ENCODE assay signal across 18 cellular contexts in genomic region chr10:110061687-110062086, GRCh38. TPM values are rescaled to one million over a fixed set of nuclear protein-coding genes. Genes with fewer than 3 reads are reported as not detected.
A peak's percentile ranks its signal among the peaks of the same experiment; 100 is the strongest.
DNase-seq lines count a peak whose midpoint lies in the region; ATAC-seq lines count a peak whose summit lies in the region.
"Had no signal": no experiment of that assay in that cellular context is flagged by ENCODE, and none has a peak within 500 bp of the region (broad histone marks: within the 10 kb centered on the region; RNA-seq: fewer than 3 reads in every experiment).

No MANE protein-coding gene starts in this region.

- H3K4me3 ChIP-seq in CD4-positive, alpha-beta memory T cell (ENCODE audit: low read length in 2 of 2): no peak overlapping the region
- H3K4me3 ChIP-seq: A549, K562 had no signal

- no peaks in the 10 kb centered on the region for H3K27me3 Mint-ChIP-seq in activated naive CD4-positive, alpha-beta T cell treated with anti-CD3 and anti-CD28 coated beads for 36 hours (ENCODE audit: low read depth)
- H3K27me3 Mint-ChIP-seq in activated naive CD4-positive, alpha-beta T cell treated with anti-CD3 and anti-CD28 coated beads, Interleukin-2, amount 10 ng/mL, durations not matched to agents 7 days and 5 days: no peaks in the 10 kb centered on the region
- H3K27me3 Mint-ChIP-seq in CD4-positive, alpha-beta memory T cell: no peaks in the 10 kb centered on the region
- H3K27me3 Mint-ChIP-seq in activated CD4-positive, alpha-beta memory T cell treated with anti-CD3 and anti-CD28 coated beads for 36 hours: no peaks in the 10 kb centered on the region
- no peaks in the 10 kb centered on the region for H3K27me3 Mint-ChIP-seq in naive thymus-derived CD8-positive, alpha-beta T cell

- H3K4me3 Mint-ChIP-seq in activated naive CD4-positive, alpha-beta T cell treated with anti-CD3 and anti-CD28 coated beads for 36 hours: no peak overlapping the region
- H3K4me3 Mint-ChIP-seq in activated naive CD4-positive, alpha-beta T cell treated with anti-CD3 and anti-CD28 coated beads, Interleukin-2, amount 10 ng/mL, durations not matched to agents 7 days and 5 days: no peak overlapping the region
- peak overlapping the region in 7 of 8 donors; percentile 21 to 71 (median 43) for H3K4me3 Mint-ChIP-seq in CD4-positive, alpha-beta memory T cell
- no peak overlapping the region for H3K4me3 Mint-ChIP-seq in activated CD4-positive, alpha-beta memory T cell treated with anti-CD3 and anti-CD28 coated beads for 36 hours
- H3K4me3 Mint-ChIP-seq in naive thymus-derived CD8-positive, alpha-beta T cell: peak overlapping the region in 1 of 10 donors; percentile 22
- H3K4me3 Mint-ChIP-seq: H9 had no signal

- intact Hi-C loops in activated naive CD4-positive, alpha-beta T cell treated with anti-CD3 and anti-CD28 coated beads for 36 hours (cut with micrococcal nuclease): no loop called here
- intact Hi-C loops in CD4-positive, alpha-beta memory T cell (cut with micrococcal nuclease): no loop called here
- intact Hi-C loops in activated CD4-positive, alpha-beta memory T cell treated with anti-CD3 and anti-CD28 coated beads for 36 hours (cut with micrococcal nuclease): no loop called here

- no peak for DNase-seq in activated naive CD4-positive, alpha-beta T cell treated with anti-CD3 and anti-CD28 coated beads for 36 hours
- DNase-seq in activated naive CD4-positive, alpha-beta T cell treated with anti-CD3 and anti-CD28 coated beads, Interleukin-2, amount 10 ng/mL, durations not matched to agents 7 days and 5 days: no peak
- DNase-seq in CD4-positive, alpha-beta memory T cell: no peak
- no peak for DNase-seq in activated CD4-positive, alpha-beta memory T cell treated with anti-CD3 and anti-CD28 coated beads for 36 hours
- DNase-seq in naive thymus-derived CD8-positive, alpha-beta T cell: no peak
- DNase-seq: C1 segment of cervical spinal cord, Calu3, H9, NCI-H187 treated with DMSO at 0.1 percent for 48 hours, NCI-H2171, NCI-H446, NCI-H69, RPMI8226, SIG-M5 had no signal

- ATAC-seq in naive thymus-derived CD8-positive, alpha-beta T cell: no peak
- ATAC-seq in HG03280 (IDR thresholded peaks at IDR 0.05; ENCODE audit: unreplicated experiment) (no peak), GM18909 (IDR thresholded peaks at IDR 0.05; ENCODE audit: poor library complexity, unreplicated experiment) (no peak)
- ATAC-seq: A549, K562 had no signal

- POLR2A ChIA-PET in CD4-positive, alpha-beta memory T cell (lab: Charles Lee; ENCODE audit: partially characterized antibody): interaction anchor here (1.0 to 7.7 kb wide), 3 partner anchors 7 to 60 kb away, joined by 3 to 49 read pairs (median 36); no protein-coding TSS in a partner anchor
- POLR2A ChIA-PET in activated CD4-positive, alpha-beta memory T cell treated with anti-CD3 and anti-CD28 coated beads for 36 hours (lab: Charles Lee): no interaction called here
- POLR2A ChIA-PET in naive thymus-derived CD8-positive, alpha-beta T cell (lab: Charles Lee): interaction anchor here (0.7 kb wide), 1 partner anchor 41 kb away, joined by 6 read pairs; no protein-coding TSS in a partner anchor

- CTCF ChIA-PET in activated naive CD4-positive, alpha-beta T cell treated with anti-CD3 and anti-CD28 coated beads for 36 hours (lab: Charles Lee): no interaction called here
- CTCF ChIA-PET in activated naive CD4-positive, alpha-beta T cell treated with anti-CD3 and anti-CD28 coated beads, Interleukin-2, amount 10 ng/mL, durations not matched to agents 7 days and 5 days (lab: Charles Lee): no interaction called here
- CTCF ChIA-PET in CD4-positive, alpha-beta memory T cell (lab: Charles Lee; ENCODE audit: partially characterized antibody): interaction anchor here (1.0 to 3.8 kb wide), 2 partner anchors 8 to 12 kb away, joined by 3 to 19 read pairs; no protein-coding TSS in a partner anchor
- CTCF ChIA-PET in activated CD4-positive, alpha-beta memory T cell treated with anti-CD3 and anti-CD28 coated beads for 36 hours (lab: Charles Lee): no interaction called here

- no peaks in the 10 kb centered on the region for H3K36me3 ChIP-seq in CD4-positive, alpha-beta memory T cell (ENCODE audit: insufficient read depth, low read length)

- H3K9me3 Mint-ChIP-seq in activated naive CD4-positive, alpha-beta T cell treated with anti-CD3 and anti-CD28 coated beads for 36 hours: no peaks in the 10 kb centered on the region
- H3K9me3 Mint-ChIP-seq in activated naive CD4-positive, alpha-beta T cell treated with anti-CD3 and anti-CD28 coated beads, Interleukin-2, amount 10 ng/mL, durations not matched to agents 7 days and 5 days: no peaks in the 10 kb centered on the region
- H3K9me3 Mint-ChIP-seq in CD4-positive, alpha-beta memory T cell: peaks cover 0 to 2% (median 0%) of the 10 kb centered on the region in 8 donors
- no peaks in the 10 kb centered on the region for H3K9me3 Mint-ChIP-seq in activated CD4-positive, alpha-beta memory T cell treated with anti-CD3 and anti-CD28 coated beads for 36 hours
- no peaks in the 10 kb centered on the region for H3K9me3 Mint-ChIP-seq in naive thymus-derived CD8-positive, alpha-beta T cell
- H3K9me3 Mint-ChIP-seq: H9 had no signal

- no peaks in the 10 kb centered on the region for H3K36me3 Mint-ChIP-seq in activated naive CD4-positive, alpha-beta T cell treated with anti-CD3 and anti-CD28 coated beads for 36 hours (ENCODE audit: low read depth)
- H3K36me3 Mint-ChIP-seq in activated naive CD4-positive, alpha-beta T cell treated with anti-CD3 and anti-CD28 coated beads, Interleukin-2, amount 10 ng/mL, durations not matched to agents 7 days and 5 days: peaks cover 23% of the 10 kb centered on the region
- H3K36me3 Mint-ChIP-seq in CD4-positive, alpha-beta memory T cell: peaks cover 2 to 3% of the 10 kb centered on the region in 2 donors
- H3K36me3 Mint-ChIP-seq in activated CD4-positive, alpha-beta memory T cell treated with anti-CD3 and anti-CD28 coated beads for 36 hours: no peaks in the 10 kb centered on the region
- H3K36me3 Mint-ChIP-seq in naive thymus-derived CD8-positive, alpha-beta T cell: peaks cover 0 to 5% (median 0%) of the 10 kb centered on the region in 3 donors

- H3K9me3 ChIP-seq in CD4-positive, alpha-beta memory T cell (ENCODE audit: control insufficient read depth in 1 of 2, low read length in 2 of 2): no peaks in the 10 kb centered on the region
- H3K9me3 ChIP-seq: A549 had no signal

- H3K4me1 Mint-ChIP-seq in activated naive CD4-positive, alpha-beta T cell treated with anti-CD3 and anti-CD28 coated beads for 36 hours (ENCODE audit: low read depth): peaks cover 85% of the 10 kb centered on the region
- H3K4me1 Mint-ChIP-seq in activated naive CD4-positive, alpha-beta T cell treated with anti-CD3 and anti-CD28 coated beads, Interleukin-2, amount 10 ng/mL, durations not matched to agents 7 days and 5 days: peaks cover 89% of the 10 kb centered on the region
- peaks cover 64 to 92% (median 77%) of the 10 kb centered on the region in 4 donors for H3K4me1 Mint-ChIP-seq in CD4-positive, alpha-beta memory T cell
- peaks cover 82% of the 10 kb centered on the region for H3K4me1 Mint-ChIP-seq in activated CD4-positive, alpha-beta memory T cell treated with anti-CD3 and anti-CD28 coated beads for 36 hours (ENCODE audit: low read depth)
- H3K4me1 Mint-ChIP-seq in naive thymus-derived CD8-positive, alpha-beta T cell: peaks cover 45 to 90% (median 86%) of the 10 kb centered on the region in 4 donors

- no peak overlapping the region for H3K27ac ChIP-seq in CD4-positive, alpha-beta memory T cell (ENCODE audit: low read depth, low read length)
- H3K27ac ChIP-seq: A549 had no signal

- peak overlapping the region; percentile 46 for H3K27ac Mint-ChIP-seq in activated naive CD4-positive, alpha-beta T cell treated with anti-CD3 and anti-CD28 coated beads for 36 hours
- no peak overlapping the region for H3K27ac Mint-ChIP-seq in activated naive CD4-positive, alpha-beta T cell treated with anti-CD3 and anti-CD28 coated beads, Interleukin-2, amount 10 ng/mL, durations not matched to agents 7 days and 5 days
- peak overlapping the region in 6 of 7 donors; percentile 67 to 85 (median 78) for H3K27ac Mint-ChIP-seq in CD4-positive, alpha-beta memory T cell
- peak overlapping the region; percentile 16 for H3K27ac Mint-ChIP-seq in activated CD4-positive, alpha-beta memory T cell treated with anti-CD3 and anti-CD28 coated beads for 36 hours
- H3K27ac Mint-ChIP-seq in naive thymus-derived CD8-positive, alpha-beta T cell: peak overlapping the region in 6 of 10 donors; percentile 58 to 98 (median 76)
- H3K27ac Mint-ChIP-seq: H9 had no signal

- H3K27me3 ChIP-seq in CD4-positive, alpha-beta memory T cell (ENCODE audit: insufficient read depth, low read length): no peaks in the 10 kb centered on the region

- peaks cover 94% of the 10 kb centered on the region for H3K4me1 ChIP-seq in CD4-positive, alpha-beta memory T cell (ENCODE audit: insufficient read depth, low read length)
- H3K4me1 ChIP-seq: A549 had no signal

RNA-seq across cellular contexts. Expression of gene ADD3, which starts 53.9 kb away (rescaled TPM):
- total RNA-seq in activated naive CD4-positive, alpha-beta T cell treated with anti-CD3 and anti-CD28 coated beads for 36 hours: 10 to 100 TPM; 85.2 to 85.8 TPM
- total RNA-seq in CD4-positive, alpha-beta memory T cell: 100 to 1,000 TPM; 365 to 374 TPM
- polyA plus RNA-seq in CD4-positive, alpha-beta memory T cell: 100 to 1,000 TPM; 525 to 613 TPM
- 10 to 100 TPM; 92.3 to 93.3 TPM for total RNA-seq in activated CD4-positive, alpha-beta memory T cell treated with anti-CD3 and anti-CD28 coated beads for 36 hours
- 100 to 1,000 TPM; 332 to 358 TPM for total RNA-seq in naive thymus-derived CD8-positive, alpha-beta T cell
- polyA plus RNA-seq in naive thymus-derived CD8-positive, alpha-beta T cell: 100 to 1,000 TPM; 356 to 405 (median 359) TPM

Comparison
In these comparisons a context has a peak if more than half of its experiments do, and no peak if none do; other contexts are left out.
1. H3K4me3 Mint-ChIP-seq: peak in CD4-positive, alpha-beta memory T cell (7 of 8); none in activated naive CD4-positive, alpha-beta T cell treated with anti-CD3 and anti-CD28 coated beads for 36 hours (single experiment), activated naive CD4-positive, alpha-beta T cell treated with anti-CD3 and anti-CD28 coated beads, Interleukin-2, amount 10 ng/mL, durations not matched to agents 7 days and 5 days (single experiment) and activated CD4-positive, alpha-beta memory T cell treated with anti-CD3 and anti-CD28 coated beads for 36 hours (single experiment).